Comparison of ENCODE assay signal across 23 cellular contexts in the genomic region with DNA sequence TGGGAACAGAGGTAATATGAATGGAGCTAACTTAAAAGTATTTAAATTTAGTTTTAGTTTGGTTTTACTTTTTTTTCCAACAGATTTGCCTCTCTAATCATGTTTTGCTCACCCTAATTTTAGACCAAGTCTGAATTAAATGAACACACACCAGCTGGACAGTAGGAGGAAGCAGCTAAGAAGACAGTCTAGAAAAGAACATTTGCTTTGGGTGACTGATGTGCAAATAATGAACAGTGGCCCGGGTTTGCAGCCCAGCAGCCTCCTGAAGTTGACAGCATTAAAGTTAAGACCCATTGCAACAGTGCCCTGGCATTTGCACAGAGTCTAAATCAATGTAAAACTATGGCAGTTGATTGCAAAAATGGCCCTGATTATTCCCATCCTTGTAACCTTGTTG.
"Had no signal": no experiment of that assay in that cellular context is flagged by ENCODE, and none has a peak within 500 bp of the region (broad histone marks: within the 10 kb centered on the region; RNA-seq: fewer than 3 reads in every experiment).

No MANE protein-coding gene starts in this region.

- H3K27me3 ChIP-seq: dorsolateral prefrontal cortex, neural progenitor cell, right lobe of liver, tibial nerve, upper lobe of left lung had no signal

- H3K36me3 Mint-ChIP-seq: neural progenitor cell; stimulated activated effector memory CD8-positive, alpha-beta T cell treated with anti-CD3 and anti-CD28 coated beads, Interleukin-12 subunit alpha, Interleukin-12 subunit beta, amount 100 ng/mL, for 72 hours had no signal

- H3K4me1 Mint-ChIP-seq: stimulated activated effector memory CD8-positive, alpha-beta T cell treated with anti-CD3 and anti-CD28 coated beads, Interleukin-12 subunit alpha, Interleukin-12 subunit beta, amount 100 ng/mL, for 72 hours had no signal

- H3K79me2 ChIP-seq: parathyroid adenoma had no signal

- H3K4me2 ChIP-seq: neural progenitor cell, smooth muscle cell had no signal

- H2AFZ ChIP-seq: neural progenitor cell, parathyroid adenoma had no signal

- H3K27ac ChIP-seq: neural progenitor cell, parathyroid adenoma, right lobe of liver, thoracic aorta, tibial nerve, upper lobe of left lung had no signal

- H3K9me3 ChIP-seq: right lobe of liver, thoracic aorta, tibial nerve, upper lobe of left lung had no signal

- H3K4me3 ChIP-seq: dorsolateral prefrontal cortex, neural progenitor cell, right lobe of liver, smooth muscle cell, thoracic aorta, tibial nerve, upper lobe of left lung had no signal

- ATAC-seq: left lobe of liver; naive thymus-derived CD4-positive, alpha-beta T cell; right lobe of liver; stimulated activated effector memory CD8-positive, alpha-beta T cell treated with anti-CD3 and anti-CD28 coated beads, Interleukin-12 subunit alpha, Interleukin-12 subunit beta, amount 100 ng/mL, for 72 hours had no signal

- H3K36me3 ChIP-seq: neural progenitor cell, right lobe of liver, thoracic aorta, tibial nerve, upper lobe of left lung had no signal

- H3K27ac Mint-ChIP-seq: nephron; neural progenitor cell; progenitor cell of endocrine pancreas; stimulated activated effector memory CD8-positive, alpha-beta T cell treated with anti-CD3 and anti-CD28 coated beads, Interleukin-12 subunit alpha, Interleukin-12 subunit beta, amount 100 ng/mL, for 72 hours had no signal

- H3K9me3 Mint-ChIP-seq: nephron; neural progenitor cell; stimulated activated effector memory CD8-positive, alpha-beta T cell treated with anti-CD3 and anti-CD28 coated beads, Interleukin-12 subunit alpha, Interleukin-12 subunit beta, amount 100 ng/mL, for 72 hours had no signal

- DNase-seq: effector CD4-positive, alpha-beta T cell; head of caudate nucleus; kidney; mesendoderm; midbrain; naive thymus-derived CD4-positive, alpha-beta T cell; right lobe of liver; stimulated activated CD4-positive, alpha-beta T cell treated with anti-CD3 and anti-CD28 coated beads, Interleukin-12 subunit alpha, Interleukin-12 subunit beta, amount 100 ng/mL, for 4 hours; stimulated activated CD4-positive, alpha-beta T cell treated with anti-CD3 and anti-CD28 coated beads, Interleukin-2, amount 100 ng/mL, for 24 hours; stimulated activated CD4-positive, alpha-beta T cell treated with anti-CD3 and anti-CD28 coated beads, Interleukin-4, amount 100 ng/mL, for 24 hours; stimulated activated naive CD4-positive, alpha-beta T cell treated with Interleukin-2 at 50 U/mL for 16 hours; substantia nigra; upper lobe of left lung had no signal

- H3K4me1 ChIP-seq: right lobe of liver, tibial nerve had no signal

- H3K27me3 Mint-ChIP-seq: naive thymus-derived CD4-positive, alpha-beta T cell; progenitor cell of endocrine pancreas had no signal

- H3K4me3 Mint-ChIP-seq: naive thymus-derived CD4-positive, alpha-beta T cell; nephron; neural progenitor cell; stimulated activated effector memory CD8-positive, alpha-beta T cell treated with anti-CD3 and anti-CD28 coated beads, Interleukin-12 subunit alpha, Interleukin-12 subunit beta, amount 100 ng/mL, for 72 hours had no signal
